In genomic region chr3:81760924-81761903, GRCh38 we compare ENCODE assay signal across 1 cellular context.
TF ChIP-seq lines count a peak whose summit lies in the region.

Gene GBE1, minus strand, starts transcription at chr3:81761645. Its CDS starts 128 bp downstream, at chr3:81761517.

TF ChIP-seq in HEK293, 187 proteins besides CTCF, POLR2A, EP300 and RAD21 (continued from another document and continues in another):
- TF ChIP-seq ZNF2 (tag by site-specific recombination; IDR thresholded peaks at IDR 0.05) = peak; percentile 54; the same call in 1 of the 2 replicates
- TF ChIP-seq MEIS1 (CRISPR knock-in tag; IDR thresholded peaks at IDR 0.05; ENCODE audit: borderline replicate concordance) = no peak
- TF ChIP-seq ZBTB6 (tag by site-specific recombination; IDR thresholded peaks at IDR 0.05) = peak; percentile 92
- TF ChIP-seq ZNF391 (tag by site-specific recombination; IDR thresholded peaks at IDR 0.05; ENCODE audit: borderline replicate concordance, low read depth) = no peak
- no peak for TF ChIP-seq ZNF785 (tag by site-specific recombination; IDR thresholded peaks at IDR 0.05)
- TF ChIP-seq PBX3 (CRISPR knock-in tag; IDR thresholded peaks at IDR 0.05) = no peak
- peak; percentile 70 for TF ChIP-seq GLIS1 (tag by site-specific recombination; IDR thresholded peaks at IDR 0.05)
- TF ChIP-seq KLF7 (tag by site-specific recombination; IDR thresholded peaks at IDR 0.05; ENCODE audit: borderline replicate concordance) = 0 out of 2 replicates have a peak, but pooled peaks have one; percentile 11
- TF ChIP-seq ZNF776 (tag by site-specific recombination; IDR thresholded peaks at IDR 0.05; ENCODE audit: borderline replicate concordance) = no peak
- TF ChIP-seq ZNF366 (tag by site-specific recombination; conservative IDR thresholded peaks at IDR 0.05) = peak; percentile 40; the same call in 1 of the 2 replicates
- no peak for TF ChIP-seq MYNN (tag by site-specific recombination; IDR thresholded peaks at IDR 0.05; ENCODE audit: borderline replicate concordance)
- no peak for TF ChIP-seq ZNF514 (tag by site-specific recombination; IDR thresholded peaks at IDR 0.05)
- TF ChIP-seq GLI4 (tag by site-specific recombination; IDR thresholded peaks at IDR 0.05) = peak; percentile 92
- TF ChIP-seq ZNF398 (tag by site-specific recombination; IDR thresholded peaks at IDR 0.05) = peak; percentile 40; the same call in 1 of the 2 replicates
- no peak for TF ChIP-seq ZNF140 (tag by site-specific recombination; IDR thresholded peaks at IDR 0.05)
- TF ChIP-seq ZNF544 (tag by site-specific recombination; IDR thresholded peaks at IDR 0.05) = no peak
- TF ChIP-seq EGR2 (tag by site-specific recombination; IDR thresholded peaks at IDR 0.05; ENCODE audit: low read depth) = peak; percentile 49
- no peak for TF ChIP-seq ZNF555 (tag by site-specific recombination; conservative IDR thresholded peaks at IDR 0.05)
- TF ChIP-seq WT1 (tag by site-specific recombination; IDR thresholded peaks at IDR 0.05) = peak; percentile 50
- TF ChIP-seq ZNF155 (tag by site-specific recombination; IDR thresholded peaks at IDR 0.05) = no peak
- TF ChIP-seq ELK4 (IDR thresholded peaks at IDR 0.05; ENCODE audit: borderline replicate concordance, low read depth, low read length) = no peak
- TF ChIP-seq SP7 (tag by site-specific recombination; IDR thresholded peaks at IDR 0.05) = peak; percentile 68
- no peak for TF ChIP-seq ZNF529 (tag by site-specific recombination; IDR thresholded peaks at IDR 0.05; ENCODE audit: insufficient replicate concordance)
- TF ChIP-seq ZNF629 (tag by site-specific recombination; IDR thresholded peaks at IDR 0.05) = peak; percentile 56
- TF ChIP-seq ZNF654 (tag by site-specific recombination; IDR thresholded peaks at IDR 0.05; ENCODE audit: low read depth) = no peak
- TF ChIP-seq ZNF138 (tag by site-specific recombination; IDR thresholded peaks at IDR 0.05; ENCODE audit: borderline replicate concordance) = no peak
- TF ChIP-seq ZNF658 (tag by site-specific recombination; IDR thresholded peaks at IDR 0.05) = no peak
- no peak for TF ChIP-seq BCL11B (tag by site-specific recombination; IDR thresholded peaks at IDR 0.05; ENCODE audit: low read depth)
- TF ChIP-seq KLF9 (tag by site-specific recombination; IDR thresholded peaks at IDR 0.05; ENCODE audit: low read depth) = peak; percentile 68; the same call in 1 of the 2 replicates
- TF ChIP-seq ZNF660 (tag by site-specific recombination; IDR thresholded peaks at IDR 0.05) = no peak
- no peak for TF ChIP-seq ZNF121 (tag by site-specific recombination; IDR thresholded peaks at IDR 0.05)
- no peak for TF ChIP-seq ZNF223 (tag by site-specific recombination; IDR thresholded peaks at IDR 0.05)
- TF ChIP-seq ZSCAN5A (tag by site-specific recombination; IDR thresholded peaks at IDR 0.05) = no peak
- TF ChIP-seq ZBTB21 (tag by site-specific recombination; IDR thresholded peaks at IDR 0.05) = no peak
- no peak for TF ChIP-seq REPIN1 (tag by site-specific recombination; IDR thresholded peaks at IDR 0.05; ENCODE audit: low read depth)
- TF ChIP-seq ZNF560 (tag by site-specific recombination; IDR thresholded peaks at IDR 0.05; ENCODE audit: borderline replicate concordance) = no peak
- TF ChIP-seq ZBTB17 (tag by site-specific recombination; IDR thresholded peaks at IDR 0.05) = peak; percentile 97
- no peak for TF ChIP-seq HOXC10 (CRISPR knock-in tag; IDR thresholded peaks at IDR 0.05)
- TF ChIP-seq ZNF513 (tag by site-specific recombination; IDR thresholded peaks at IDR 0.05) = no peak
- TF ChIP-seq ZNF350 (tag by site-specific recombination; IDR thresholded peaks at IDR 0.05) = no peak
- TF ChIP-seq ZSCAN18 (tag by site-specific recombination; IDR thresholded peaks at IDR 0.05) = no peak
- no peak for TF ChIP-seq ZNF202 (tag by site-specific recombination; IDR thresholded peaks at IDR 0.05; ENCODE audit: borderline replicate concordance)
- no peak for TF ChIP-seq ZNF558 (tag by site-specific recombination; IDR thresholded peaks at IDR 0.05)
- no peak for TF ChIP-seq ZNF18 (tag by site-specific recombination; IDR thresholded peaks at IDR 0.05)
- TF ChIP-seq ZNF148 (tag by site-specific recombination; IDR thresholded peaks at IDR 0.05; ENCODE audit: borderline replicate concordance) = no peak
- TF ChIP-seq ZNF433 (tag by site-specific recombination; IDR thresholded peaks at IDR 0.05; ENCODE audit: low read depth) = no peak
- TF ChIP-seq ZBTB44 (tag by site-specific recombination; IDR thresholded peaks at IDR 0.05) = 0 out of 2 replicates have a peak, but pooled peaks have one; percentile 18
- no peak for TF ChIP-seq ZNF362 (tag by site-specific recombination; IDR thresholded peaks at IDR 0.05)
- TF ChIP-seq PRDM1 (tag by site-specific recombination; IDR thresholded peaks at IDR 0.05) = 0 out of 2 replicates have a peak, but pooled peaks have one; percentile 25
- no peak for TF ChIP-seq ZNF510 (tag by site-specific recombination; IDR thresholded peaks at IDR 0.05; ENCODE audit: insufficient replicate concordance)
- no peak for TF ChIP-seq ZSCAN23 (tag by site-specific recombination; IDR thresholded peaks at IDR 0.05)
- peak; percentile 40 for TF ChIP-seq SETDB1 (IDR thresholded peaks at IDR 0.05; ENCODE audit: insufficient read length, low read length)
